8 cellular contexts compared by ENCODE assay signal in the genomic region with DNA sequence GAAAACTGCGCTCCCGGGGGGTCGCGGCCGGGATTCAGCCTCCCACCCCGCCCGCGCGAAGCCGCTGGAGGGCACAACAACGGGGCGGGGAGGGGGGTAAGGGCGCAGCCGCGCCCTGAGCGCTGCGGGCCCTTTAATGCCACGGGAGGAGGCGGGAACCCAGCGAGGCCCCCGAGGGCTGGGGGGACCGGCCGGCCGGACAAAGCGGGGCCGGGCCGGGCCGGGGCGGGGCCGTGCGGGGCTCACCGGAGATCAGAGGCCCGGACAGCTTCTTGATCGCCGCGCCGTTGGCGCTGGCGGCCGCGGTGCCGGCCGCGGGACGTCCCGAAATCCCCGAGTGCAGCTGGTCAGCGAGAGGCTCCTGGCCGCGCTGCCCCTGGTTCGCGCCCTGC. TPM values are rescaled to one million over a fixed set of nuclear protein-coding genes. Genes with fewer than 3 reads are reported as not detected.
DNase-seq lines count a peak whose midpoint lies in the region; ATAC-seq, FAIRE-seq and TF ChIP-seq lines count a peak whose summit lies in the region.

No MANE protein-coding gene starts in this region.

- FAIRE-seq in small intestine (lab: Jason Lieb, UNC): no peak

- H3K4me3 ChIP-seq in HEK293 (ENCODE audit: low read depth, low read length): peak overlapping the region; percentile 43
- peak overlapping the region; percentile 53 for H3K4me3 ChIP-seq in astrocyte of the spinal cord (ENCODE audit: low read depth, low read length)
- peak overlapping the region; percentile 26 for H3K4me3 ChIP-seq in iPS-15b (ENCODE audit: low read depth, low read length)
- peak overlapping the region; percentile 38 to 66 for H3K4me3 ChIP-seq in small intestine (ENCODE audit: low read depth in 1 of 2, low read length in 2 of 2)

- H3K36me3 ChIP-seq in HEK293 (ENCODE audit: control insufficient read depth in 2 of 2, insufficient read depth in 1 of 2, low read length in 2 of 2): no peaks in the 10 kb centered on the region
- peaks cover 3% of the 10 kb centered on the region for H3K36me3 ChIP-seq in iPS-15b (ENCODE audit: control insufficient read depth, insufficient read depth, low read length)
- no peaks in the 10 kb centered on the region for H3K36me3 ChIP-seq in small intestine (ENCODE audit: control insufficient read depth in 2 of 2, insufficient read depth in 2 of 2, low read length in 2 of 2)

- H3K9me3 ChIP-seq in HEK293 (ENCODE audit: control insufficient read depth, insufficient read depth, low read depth, low read length) (no peaks in the 10 kb centered on the region), iPS-15b (ENCODE audit: control insufficient read depth, insufficient read depth, low read length) (no peaks in the 10 kb centered on the region), small intestine (ENCODE audit: control insufficient read depth, low read depth) (no peaks in the 10 kb centered on the region)

- H3K9ac ChIP-seq in iPS-15b (ENCODE audit: low read depth, low read length): no peak overlapping the region

- peak; percentile 29 for DNase-seq in astrocyte of the spinal cord (ENCODE audit: low read depth, low spot score)
- no peak for DNase-seq in small intestine
- no peak for DNase-seq in HT-29 (ENCODE audit: low spot score)
- no peak for DNase-seq in G401 (ENCODE audit: low spot score)

- TF ChIP-seq CTCF in HEK293 (tag by site-specific recombination; IDR thresholded peaks at IDR 0.05) (no peak), astrocyte of the spinal cord (IDR thresholded peaks at IDR 0.05; ENCODE audit: low read depth, low read length) (no peak)

- H3K27me3 ChIP-seq in iPS-15b (ENCODE audit: control insufficient read depth, insufficient read depth, low read length): peaks cover 54% of the 10 kb centered on the region
- H3K27me3 ChIP-seq in small intestine (ENCODE audit: control insufficient read depth in 2 of 2, insufficient read depth in 2 of 2, low read length in 2 of 2): no peaks in the 10 kb centered on the region

- H3K4me1 ChIP-seq in HEK293 (ENCODE audit: control insufficient read depth, insufficient read depth, low read length) (no peaks in the 10 kb centered on the region), iPS-15b (ENCODE audit: control insufficient read depth, insufficient read depth, low read length) (peaks cover 4% of the 10 kb centered on the region), small intestine (ENCODE audit: control insufficient read depth in 2 of 2, insufficient read depth in 1 of 2, low read depth in 1 of 2, low read length in 1 of 2) (no peaks in the 10 kb centered on the region)

- in situ Hi-C loops in astrocyte of the spinal cord (cut with HindIII; ENCODE audit: low sequenced_read_pairs): no loop called here
- in situ Hi-C loops in G401 (cut with HindIII; ENCODE audit: low sequenced_read_pairs): no loop called here

- no peak for ATAC-seq in HG03342 (IDR thresholded peaks at IDR 0.05; ENCODE audit: unreplicated experiment)
- ATAC-seq in HG03135 (IDR thresholded peaks at IDR 0.05; ENCODE audit: unreplicated experiment): no peak

- H3K27ac ChIP-seq in HEK293 (ENCODE audit: extremely low read depth, low read depth, low read length): no peak overlapping the region; the same call in 1 of the 2 replicates
- H3K27ac ChIP-seq in small intestine (ENCODE audit: low read depth in 1 of 2, low read length in 1 of 2): peak overlapping the region in 1 of 2 donors; percentile 60

- POLR2A ChIA-PET in HEK293 (lab: Yijun Ruan, JAX): interaction anchor here (1.6 to 2.5 kb wide), 2 partner anchors 45 to 185 kb away, joined by 4 to 10 read pairs; partner anchors contain the start of genes KCNQ1OT1 and PHLDA2

- WGBS in small intestine, 3 donors: 1% methylated on average over 12 to 52 of the region's 52 CpGs

- CTCF ChIA-PET in HEK293 (lab: Yijun Ruan, JAX): interaction anchor here (0.5 to 16.8 kb wide), 3 partner anchors 40 to 351 kb away, joined by 3 to 456 read pairs (median 3); no protein-coding TSS in a partner anchor

TF ChIP-seq in HEK293, 187 proteins besides CTCF, POLR2A, EP300 and RAD21:
- TF ChIP-seq FEZF1 (tag by site-specific recombination; IDR thresholded peaks at IDR 0.05) (no peak), IKZF3 (tag by site-specific recombination; IDR thresholded peaks at IDR 0.05) (no peak), ZNF37A (tag by site-specific recombination; IDR thresholded peaks at IDR 0.05) (no peak), KLF10 (tag by site-specific recombination; IDR thresholded peaks at IDR 0.05) (0 out of 2 replicates have a peak, but pooled peaks have one; percentile 46), GLIS1 (tag by site-specific recombination; IDR thresholded peaks at IDR 0.05) (peak; percentile 35; the same call in 1 of the 2 replicates)

RNA-seq across cellular contexts. Expression of gene CDKN1C, which starts 1.2 kb away (rescaled TPM):
- polyA plus RNA-seq in small intestine: 10 to 100 TPM in 1 of 3 donors, 1 to 10 TPM in 2; 4.0 to 29.7 (median 5.7) TPM
- total RNA-seq in HT-29 (2014; rRNA removed; shearing (Covaris generic)): 5.3 and 9.1 TPM in 2 replicates
- 14.0 and 15.6 TPM in 2 replicates for total RNA-seq in G401 (2014; rRNA removed; shearing (Covaris generic))

RNA-seq across cellular contexts. Expression of gene PHLDA2, which starts 44.8 kb away (rescaled TPM):
- polyA plus RNA-seq in small intestine: 10 to 100 TPM; 21.8 to 55.1 (median 28.6) TPM
- total RNA-seq in HT-29 (2014; rRNA removed; shearing (Covaris generic)): 345 and 406 TPM in 2 replicates
- 2.2 and 3.1 TPM in 2 replicates for total RNA-seq in G401 (2014; rRNA removed; shearing (Covaris generic))

Comparison
In these comparisons a context has a peak if more than half of its experiments do, and no peak if none do; other contexts are left out.
1. RNA of gene PHLDA2, which starts 44.8 kb away (total RNA-seq): 345 to 406 TPM in HT-29; 2.2 to 3.1 TPM in G401; every median in the first group is over 10 times any median in the second.
2. Peak in every context shown above with its lines, with median percentiles within 50 percentile points of each other: H3K4me3 ChIP-seq.